ENCODE assay signal across 8 cellular contexts in genomic region chr19:49333426-49334288, GRCh38. TPM values are rescaled to one million over a fixed set of nuclear protein-coding genes. Genes with fewer than 3 reads are reported as not detected.
DNase-seq lines count a peak whose midpoint lies in the region; TF ChIP-seq lines count a peak whose summit lies in the region.

No MANE protein-coding gene starts in this region.

- H3K4me3 Mint-ChIP-seq in neural crest cell: peak overlapping the region; percentile 61

- H3K4me3 ChIP-seq in NB4 (ENCODE audit: low read depth, low read length): no peak overlapping the region

- peaks cover 31% of the 10 kb centered on the region for H3K4me1 Mint-ChIP-seq in neural crest cell

- H3K27ac Mint-ChIP-seq in neural crest cell (ENCODE audit: unreplicated experiment): peak overlapping the region; percentile 62

- H3K9me3 Mint-ChIP-seq in neural crest cell: no peaks in the 10 kb centered on the region

- no peak for TF ChIP-seq POLR2A in NB4 (IDR thresholded peaks at IDR 0.05; ENCODE audit: extremely low read depth, insufficient read length)

- DNase-seq in SIG-M5 treated with dmso at 0.1 percent for 504 hours (lab: John Stamatoyannopoulos, UW; ENCODE audit: unreplicated experiment): peak; percentile 73
- DNase-seq in SIG-M5 (lab: John Stamatoyannopoulos, UW): no peak
- peak; percentile 19 for DNase-seq in NB4 (ENCODE audit: low read depth)
- peak; percentile 51 for DNase-seq in activated T-helper 9 cell treated with anti-CD3 and anti-CD28 coated beads, Interleukin-2, amount 50 U/mL, for 16 hours (ENCODE audit: low read depth)
- DNase-seq in neural crest cell (ENCODE audit: low read depth, low spot score): no peak
- DNase-seq in hepatic stellate cell (ENCODE audit: low spot score): no peak
- no peak for DNase-seq in NCI-H1436 (lab: John Stamatoyannopoulos, UW)
- DNase-seq in NCI-H69 (lab: John Stamatoyannopoulos, UW): no peak

- peaks cover 18% of the 10 kb centered on the region for H3K27me3 Mint-ChIP-seq in neural crest cell (ENCODE audit: low read depth)

- peaks cover 14% of the 10 kb centered on the region for H3K36me3 Mint-ChIP-seq in neural crest cell (ENCODE audit: low read depth)

- TF ChIP-seq CTCF in NB4 (IDR thresholded peaks at IDR 0.05; ENCODE audit: low read depth, low read length) (no peak), neural crest cell (conservative IDR thresholded peaks at IDR 0.05) (no peak)

RNA-seq across cellular contexts. Expression of gene CD37, which starts 1.5 kb away (rescaled TPM):
- total RNA-seq in neural crest cell: not detected in 2 replicates

RNA-seq across cellular contexts. Expression of gene SLC6A16, which starts 8.7 kb away (rescaled TPM):
- total RNA-seq in neural crest cell: 7.4 and 9.4 TPM in 2 replicates

RNA-seq across cellular contexts. Expression of gene TEAD2, which starts 28.6 kb away (rescaled TPM):
- 153 and 164 TPM in 2 replicates for total RNA-seq in neural crest cell

RNA-seq across cellular contexts. Expression of gene DKKL1, which starts 30.0 kb away (rescaled TPM):
- total RNA-seq in neural crest cell: 1.9 and 2.0 TPM in 2 replicates

RNA-seq across cellular contexts. Expression of gene KASH5, which starts 54.4 kb away (rescaled TPM):
- total RNA-seq in neural crest cell: not detected in 2 replicates

Comparison
In these comparisons a context has a peak if more than half of its experiments do, and no peak if none do; other contexts are left out.
1. DNase-seq: peak in SIG-M5 treated with dmso at 0.1 percent for 504 hours (single experiment), NB4 (single experiment) and activated T-helper 9 cell treated with anti-CD3 and anti-CD28 coated beads, Interleukin-2, amount 50 U/mL, for 16 hours (single experiment); none in SIG-M5 (single experiment), neural crest cell (single experiment), hepatic stellate cell (single experiment), NCI-H1436 (single experiment) and NCI-H69 (single experiment).